Comparison of ENCODE assay signal across 8 cellular contexts in the genomic region with DNA sequence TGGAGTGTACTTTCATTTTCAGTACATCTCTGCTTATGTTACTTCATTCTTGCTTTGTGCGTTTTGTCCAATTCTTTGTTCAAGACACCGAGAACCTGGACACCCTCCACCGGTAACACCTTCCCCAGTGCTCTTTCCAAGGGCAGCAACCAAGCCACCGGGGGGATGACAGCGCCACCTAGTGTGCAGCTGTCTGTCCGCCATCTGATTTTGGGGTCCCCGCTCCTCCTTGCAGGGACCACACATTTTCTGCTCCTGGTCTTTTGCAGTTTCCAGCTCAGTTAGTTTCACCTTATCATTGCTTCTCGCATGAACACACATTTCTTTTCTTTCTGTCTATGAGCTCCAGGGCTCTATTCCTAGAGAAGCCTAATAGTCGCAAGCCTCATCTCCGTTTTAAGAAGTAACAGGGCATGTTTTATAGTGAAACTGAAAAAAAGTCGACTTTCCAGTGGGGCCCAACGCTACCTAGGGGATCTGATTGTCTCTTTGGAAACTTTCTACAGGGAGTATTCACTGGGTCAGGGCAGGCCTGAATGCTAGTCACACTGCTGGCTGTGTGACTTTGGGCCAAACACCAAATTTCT.
DNase-seq lines count a peak whose midpoint lies in the region; ATAC-seq lines count a peak whose summit lies in the region.

No MANE protein-coding gene starts in this region.

- H3K27me3 Mint-ChIP-seq in activated T-cell treated with anti-CD3 and anti-CD28 coated beads, Interleukin-2, amount 50 U/mL, for 72 hours (ENCODE audit: low read depth) = no peaks in the 10 kb centered on the region

- no peaks in the 10 kb centered on the region for H3K36me3 Mint-ChIP-seq in activated T-cell treated with anti-CD3 and anti-CD28 coated beads, Interleukin-2, amount 50 U/mL, for 72 hours (ENCODE audit: insufficient read depth in 2 of 2)

- DNase-seq in EH (ENCODE audit: low read depth) (peak; percentile 13), HT1080 (ENCODE audit: low read depth) (peak; percentile 16), left colon (peak in 1 of 2 donors; percentile 43), epidermal melanocyte (ENCODE audit: insufficient read length, low spot score) (no peak)
- peak; percentile 62 to 67 for DNase-seq in activated T-cell treated with anti-CD3 and anti-CD28 coated beads, Interleukin-2, amount 50 U/mL, for 72 hours

- H3K4me3 Mint-ChIP-seq in activated T-cell treated with anti-CD3 and anti-CD28 coated beads, Interleukin-2, amount 50 U/mL, for 72 hours = no peak overlapping the region

- no peaks in the 10 kb centered on the region for H3K4me1 Mint-ChIP-seq in activated T-cell treated with anti-CD3 and anti-CD28 coated beads, Interleukin-2, amount 50 U/mL, for 72 hours (ENCODE audit: low read depth)

- intact Hi-C loops in left colon (cut with DNase I, micrococcal nuclease) = no loop called here

- H3K27ac Mint-ChIP-seq in activated T-cell treated with anti-CD3 and anti-CD28 coated beads, Interleukin-2, amount 50 U/mL, for 72 hours = no peak overlapping the region

- peak; percentile 51 to 58 for ATAC-seq in activated T-cell treated with anti-CD3 and anti-CD28 coated beads, Interleukin-2, amount 50 U/mL, for 72 hours (replicated peaks in 1 of 2)
- ATAC-seq in left colon = peak; percentile 37
- ATAC-seq in HG02588 (IDR thresholded peaks at IDR 0.05; ENCODE audit: unreplicated experiment) = no peak
- no peak for ATAC-seq in HG02623 (IDR thresholded peaks at IDR 0.05; ENCODE audit: unreplicated experiment)
- ATAC-seq in GM21717 (IDR thresholded peaks at IDR 0.05; ENCODE audit: unreplicated experiment) = no peak

- H3K9me3 Mint-ChIP-seq in activated T-cell treated with anti-CD3 and anti-CD28 coated beads, Interleukin-2, amount 50 U/mL, for 72 hours = no peaks in the 10 kb centered on the region

Comparison
In these comparisons a context has a peak if more than half of its experiments do, and no peak if none do; other contexts are left out.
1. ATAC-seq: peak in activated T-cell treated with anti-CD3 and anti-CD28 coated beads, Interleukin-2, amount 50 U/mL, for 72 hours (2 of 2) and left colon (single experiment); none in HG02588 (single experiment), HG02623 (single experiment) and GM21717 (single experiment).